10 cellular contexts compared by ENCODE assay signal in the genomic region with DNA sequence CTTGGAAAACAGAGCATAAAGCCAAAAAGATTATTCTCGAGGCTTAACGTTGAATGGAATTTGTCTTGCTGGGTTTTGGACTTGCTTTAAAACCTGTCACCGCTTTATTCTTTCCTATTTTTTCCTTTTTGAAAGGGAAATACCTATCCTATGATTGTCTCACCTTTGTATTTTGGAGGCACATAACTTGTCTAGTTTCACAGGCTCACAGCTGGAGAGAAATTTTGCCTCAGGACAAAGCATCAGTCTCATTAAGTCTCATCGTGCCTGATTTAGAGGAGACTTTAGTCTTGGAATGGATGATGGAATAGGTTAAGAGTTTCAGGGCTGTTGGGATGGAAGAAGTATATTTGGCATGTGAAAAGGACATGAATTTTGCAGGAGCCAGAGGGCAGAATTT.
"Had no signal": no experiment of that assay in that cellular context is flagged by ENCODE, and none has a peak within 500 bp of the region (broad histone marks: within the 10 kb centered on the region; RNA-seq: fewer than 3 reads in every experiment).

No MANE protein-coding gene starts in this region.

- H3K27ac ChIP-seq: GM23248, HL-60 had no signal

- H3K4me1 ChIP-seq: HAP-1 had no signal

- H3K9me3 ChIP-seq: HAP-1 had no signal

- H3K4me3 Mint-ChIP-seq: HFFc6, IgD-negative memory B cell had no signal

- H3K36me3 Mint-ChIP-seq: IgD-negative memory B cell had no signal

- H3K9me3 Mint-ChIP-seq: HFFc6 had no signal

- H3K4me1 Mint-ChIP-seq: IgD-negative memory B cell had no signal

- H2AFZ ChIP-seq: GM23248 had no signal

- H3K4me3 ChIP-seq: GM23248, HAP-1 had no signal

- DNase-seq: GM23248, GOT3, H7, HFFc6, KBM-7 had no signal

- H3K27ac Mint-ChIP-seq: HFFc6, IgD-negative memory B cell had no signal

- H3K36me3 ChIP-seq: HAP-1 had no signal

- FAIRE-seq: HepG2 had no signal

- ATAC-seq: HCT116, HepG2 had no signal

- H3K9ac ChIP-seq: GM23248 had no signal
